In genomic region chr11:62857541-62857982, GRCh38 we compare ENCODE assay signal across 10 cellular contexts. TPM values are rescaled to one million over a fixed set of nuclear protein-coding genes. Genes with fewer than 3 reads are reported as not detected.
A peak's percentile ranks its signal among the peaks of the same experiment; 100 is the strongest.
DNase-seq lines count a peak whose midpoint lies in the region; ATAC-seq, FAIRE-seq and TF ChIP-seq lines count a peak whose summit lies in the region.
"Had no signal": no experiment of that assay in that cellular context is flagged by ENCODE, and none has a peak within 500 bp of the region (broad histone marks: within the 10 kb centered on the region; RNA-seq: fewer than 3 reads in every experiment).

No MANE protein-coding gene starts in this region.

- H3K4me3 Mint-ChIP-seq in activated naive CD8-positive, alpha-beta T cell treated with anti-CD3 and anti-CD28 coated beads, Interleukin-2, amount 10 ng/mL, durations not matched to agents 7 days and 5 days: peak overlapping the region; percentile 96
- peak overlapping the region in 8 of 10 donors; percentile 4 to 99 (median 50) for H3K4me3 Mint-ChIP-seq in naive thymus-derived CD8-positive, alpha-beta T cell

- peak overlapping the region; percentile 96 for H3K4me3 ChIP-seq in HUES64 (ENCODE audit: low read length)

- no peaks in the 10 kb centered on the region for H3K27me3 ChIP-seq in HUES64 (ENCODE audit: insufficient read depth, low read length)

- POLR2A ChIA-PET in activated naive CD8-positive, alpha-beta T cell treated with anti-CD3 and anti-CD28 coated beads, Interleukin-2, amount 10 ng/mL, durations not matched to agents 7 days and 5 days (lab: Charles Lee): interaction anchor here (0.7 to 10.5 kb wide), 9 partner anchors 8 to 266 kb away, joined by 3 to 429 read pairs (median 61); partner anchors contain the start of genes HNRNPUL2, SLC3A2, TMEM179B and TTC9C
- POLR2A ChIA-PET in naive thymus-derived CD8-positive, alpha-beta T cell (lab: Charles Lee): interaction anchor here (0.6 to 10.6 kb wide), 13 partner anchors 14 to 256 kb away, joined by 4 to 479 read pairs (median 12); partner anchors contain the start of genes BSCL2, GNG3, MTA2 and NXF1

- H3K36me3 ChIP-seq in HUES64 (ENCODE audit: insufficient read depth, low read length): peaks cover 45% of the 10 kb centered on the region

- no peaks in the 10 kb centered on the region for H3K9me3 Mint-ChIP-seq in activated naive CD8-positive, alpha-beta T cell treated with anti-CD3 and anti-CD28 coated beads, Interleukin-2, amount 10 ng/mL, durations not matched to agents 7 days and 5 days
- peaks cover 0 to 3% (median 0%) of the 10 kb centered on the region in 9 donors for H3K9me3 Mint-ChIP-seq in naive thymus-derived CD8-positive, alpha-beta T cell

- peaks cover 28% of the 10 kb centered on the region for H3K36me3 Mint-ChIP-seq in activated naive CD8-positive, alpha-beta T cell treated with anti-CD3 and anti-CD28 coated beads, Interleukin-2, amount 10 ng/mL, durations not matched to agents 7 days and 5 days
- H3K36me3 Mint-ChIP-seq in naive thymus-derived CD8-positive, alpha-beta T cell: peaks cover 13 to 30% (median 22%) of the 10 kb centered on the region in 3 donors

- no peaks in the 10 kb centered on the region for H3K27me3 Mint-ChIP-seq in activated naive CD8-positive, alpha-beta T cell treated with anti-CD3 and anti-CD28 coated beads, Interleukin-2, amount 10 ng/mL, durations not matched to agents 7 days and 5 days
- peaks cover 0 to 4% (median 0%) of the 10 kb centered on the region in 5 donors for H3K27me3 Mint-ChIP-seq in naive thymus-derived CD8-positive, alpha-beta T cell

- H3K4me1 Mint-ChIP-seq in activated naive CD8-positive, alpha-beta T cell treated with anti-CD3 and anti-CD28 coated beads, Interleukin-2, amount 10 ng/mL, durations not matched to agents 7 days and 5 days: peaks cover 45% of the 10 kb centered on the region
- H3K4me1 Mint-ChIP-seq in naive thymus-derived CD8-positive, alpha-beta T cell: peaks cover 27 to 49% (median 43%) of the 10 kb centered on the region in 4 donors

- no peak overlapping the region for H3K27ac Mint-ChIP-seq in activated naive CD8-positive, alpha-beta T cell treated with anti-CD3 and anti-CD28 coated beads, Interleukin-2, amount 10 ng/mL, durations not matched to agents 7 days and 5 days
- H3K27ac Mint-ChIP-seq in naive thymus-derived CD8-positive, alpha-beta T cell: peak overlapping the region in 2 of 10 donors; percentile 27 to 38

- H3K4me1 ChIP-seq in HUES64 (ENCODE audit: insufficient read depth, low read length): peaks cover 25% of the 10 kb centered on the region

- peak overlapping the region; percentile 99 for H3K9ac ChIP-seq in HUES64 (ENCODE audit: low read depth, low read length)

- ATAC-seq in activated naive CD8-positive, alpha-beta T cell treated with anti-CD3 and anti-CD28 coated beads, Interleukin-2, amount 10 ng/mL, durations not matched to agents 7 days and 5 days (ENCODE audit: low read depth): no peak
- ATAC-seq in naive thymus-derived CD8-positive, alpha-beta T cell: no peak
- ATAC-seq in HG03565 (IDR thresholded peaks at IDR 0.05; ENCODE audit: unreplicated experiment): no peak
- no peak for ATAC-seq in GM19324 (IDR thresholded peaks at IDR 0.05; ENCODE audit: low FRiP score, unreplicated experiment)

- peak overlapping the region; percentile 75; the same call in 1 of the 2 replicates for H3K27ac ChIP-seq in HUES64 (ENCODE audit: low read depth, low read length)

- peaks cover 8% of the 10 kb centered on the region; the same call in 1 of the 2 replicates for H3K9me3 ChIP-seq in HUES64 (ENCODE audit: insufficient read depth, low read depth, low read length)

- peak; percentile 70 for DNase-seq in DMS53 (lab: John Stamatoyannopoulos, UW)
- no peak for DNase-seq in activated naive CD8-positive, alpha-beta T cell treated with anti-CD3 and anti-CD28 coated beads, Interleukin-2, amount 10 ng/mL, durations not matched to agents 7 days and 5 days
- DNase-seq in naive thymus-derived CD8-positive, alpha-beta T cell: no peak
- no peak for DNase-seq in cardiac septum (ENCODE audit: low spot score)
- DNase-seq in D721Med (ENCODE audit: insufficient read length, low spot score): no peak
- DNase-seq: NCI-H774 had no signal

- WGBS in HUES64: 18% methylated on average over 2 of the region's 2 CpGs

- no peak for TF ChIP-seq CTCF in D721Med (IDR thresholded peaks at IDR 0.05; ENCODE audit: insufficient read depth, missing control alignments)

- intact Hi-C loops in cardiac septum (cut with DNase I): loop anchor here (2.0 to 5.0 kb wide), 2 partner anchors 23 to 130 kb away; partner anchors contain the start of genes HNRNPUL2, SLC3A2 and TTC9C

- no peak for FAIRE-seq in D721Med (lab: Jason Lieb, UNC)

RNA-seq across cellular contexts. Expression of gene WDR74, which starts 18.2 kb away (rescaled TPM):
- polyA plus RNA-seq in HUES64 (2013, experiment 1 of 2): 228 TPM
- polyA plus RNA-seq in HUES64 (2013, experiment 2 of 2): 286 TPM
- 10 to 100 TPM; 75.2 to 78.0 TPM for total RNA-seq in activated naive CD8-positive, alpha-beta T cell treated with anti-CD3 and anti-CD28 coated beads, Interleukin-2, amount 10 ng/mL, durations not matched to agents 7 days and 5 days
- 100 to 1,000 TPM; 129 to 130 TPM for total RNA-seq in naive thymus-derived CD8-positive, alpha-beta T cell
- 10 to 100 TPM; 35.7 to 64.0 (median 49.4) TPM for polyA plus RNA-seq in naive thymus-derived CD8-positive, alpha-beta T cell
- 22.8 TPM for total RNA-seq in cardiac septum

RNA-seq across cellular contexts. Expression of gene SLC3A2, which starts 23.1 kb away (rescaled TPM):
- polyA plus RNA-seq in HUES64 (2013, experiment 1 of 2): 192 TPM
- polyA plus RNA-seq in HUES64 (2013, experiment 2 of 2): 181 TPM
- 100 to 1,000 TPM; 222 to 228 TPM for total RNA-seq in activated naive CD8-positive, alpha-beta T cell treated with anti-CD3 and anti-CD28 coated beads, Interleukin-2, amount 10 ng/mL, durations not matched to agents 7 days and 5 days
- 100 to 1,000 TPM; 352 to 353 TPM for total RNA-seq in naive thymus-derived CD8-positive, alpha-beta T cell
- 100 to 1,000 TPM; 119 to 164 (median 125) TPM for polyA plus RNA-seq in naive thymus-derived CD8-positive, alpha-beta T cell
- 38.6 TPM for total RNA-seq in cardiac septum

RNA-seq across cellular contexts. Expression of gene TEX54, which starts 24.9 kb away (rescaled TPM):
- not detected for polyA plus RNA-seq in HUES64 (2013, experiment 1 of 2)
- not detected for polyA plus RNA-seq in HUES64 (2013, experiment 2 of 2)
- not detected for total RNA-seq in activated naive CD8-positive, alpha-beta T cell treated with anti-CD3 and anti-CD28 coated beads, Interleukin-2, amount 10 ng/mL, durations not matched to agents 7 days and 5 days
- total RNA-seq in naive thymus-derived CD8-positive, alpha-beta T cell: under 1 TPM; 0.88 to 0.91 TPM
- polyA plus RNA-seq in naive thymus-derived CD8-positive, alpha-beta T cell: 1 to 10 TPM; 1.6 to 2.2 (median 1.7) TPM
- total RNA-seq in cardiac septum: not detected
- total RNA-seq: fibroblast of villous mesenchyme had no signal

RNA-seq across cellular contexts. Expression of gene STX5, which starts 25.7 kb away (rescaled TPM):
- 18.5 TPM for polyA plus RNA-seq in HUES64 (2013, experiment 1 of 2)
- 23.5 TPM for polyA plus RNA-seq in HUES64 (2013, experiment 2 of 2)
- 10 to 100 TPM; 43.4 to 44.3 TPM for total RNA-seq in activated naive CD8-positive, alpha-beta T cell treated with anti-CD3 and anti-CD28 coated beads, Interleukin-2, amount 10 ng/mL, durations not matched to agents 7 days and 5 days
- 10 to 100 TPM; 55.6 to 61.7 TPM for total RNA-seq in naive thymus-derived CD8-positive, alpha-beta T cell
- 10 to 100 TPM; 25.4 to 30.4 (median 26.2) TPM for polyA plus RNA-seq in naive thymus-derived CD8-positive, alpha-beta T cell
- 19.7 TPM for total RNA-seq in cardiac septum

RNA-seq across cellular contexts. Expression of gene NXF1, which starts 52.3 kb away (rescaled TPM):
- 48.1 TPM for polyA plus RNA-seq in HUES64 (2013, experiment 1 of 2)
- polyA plus RNA-seq in HUES64 (2013, experiment 2 of 2): 42.3 TPM
- 100 to 1,000 TPM; 124 to 131 TPM for total RNA-seq in activated naive CD8-positive, alpha-beta T cell treated with anti-CD3 and anti-CD28 coated beads, Interleukin-2, amount 10 ng/mL, durations not matched to agents 7 days and 5 days
- total RNA-seq in naive thymus-derived CD8-positive, alpha-beta T cell: 100 to 1,000 TPM; 185 to 191 TPM
- polyA plus RNA-seq in naive thymus-derived CD8-positive, alpha-beta T cell: 10 to 100 TPM; 38.4 to 82.9 (median 62.8) TPM
- 36.7 TPM for total RNA-seq in cardiac septum
